11 cellular contexts compared by ENCODE assay signal in genomic region chr5:86979801-86980510, GRCh38.
A peak's percentile ranks its signal among the peaks of the same experiment; 100 is the strongest.
DNase-seq lines count a peak whose midpoint lies in the region; ATAC-seq, FAIRE-seq and TF ChIP-seq lines count a peak whose summit lies in the region.
"Had no signal": no experiment of that assay in that cellular context is flagged by ENCODE, and none has a peak within 500 bp of the region (broad histone marks: within the 10 kb centered on the region; RNA-seq: fewer than 3 reads in every experiment).

No MANE protein-coding gene starts in this region.

- no peak for FAIRE-seq in A549 (lab: Jason Lieb, UNC)

- peak; percentile 55 to 66; a peak in 5 of 6 replicates for ATAC-seq in A549
- peak; percentile 84 for ATAC-seq in left ventricle myocardium superior
- ATAC-seq in left colon, result no peak

- TF ChIP-seq POLR2A in A549 (IDR thresholded peaks at IDR 0.05; ENCODE audit: low read length), result no peak

- intact Hi-C loops in left ventricle myocardium superior (cut with micrococcal nuclease) (no loop called here), left colon (cut with DNase I, micrococcal nuclease) (no loop called here)

- no peak for TF ChIP-seq RAD21 in A549 (conservative IDR thresholded peaks at IDR 0.05 in 1 of 2, IDR thresholded peaks at IDR 0.05 in 1 of 2)

- in situ Hi-C loops in SK-MEL-5 (cut with HindIII; ENCODE audit: low pct_unique_long_range_greater_than_20kb, low sequenced_read_pairs), result no loop called here

- DNase-seq in A549 (ENCODE audit: low read depth in 1 of 2, low spot score in 1 of 2) (peak in 1 of 2 experiments; percentile 18), HFF-Myc (ENCODE audit: extremely low read depth, low read depth) (peak; percentile 74), SK-MEL-5 (ENCODE audit: low read depth, low spot score) (peak; percentile 42), left ventricle myocardium superior (no peak), left colon (no peak), Karpas-422 (no peak), activated T-cell treated with anti-CD3 and anti-CD28 coated beads for 4 hours (no peak), epidermal melanocyte (ENCODE audit: insufficient read length, low spot score) (no peak)
- DNase-seq: endodermal cell, NCI-H510A had no signal

- H3K27ac ChIP-seq in A549 (peak overlapping the region in 1 of 2 experiments; percentile 2; a peak in 1 of 6 replicates), Karpas-422 (ENCODE audit: low read length) (no peak overlapping the region)
- H3K27ac ChIP-seq: BLaER1 had no signal

- H4K20me1 ChIP-seq in Karpas-422 (ENCODE audit: insufficient read depth, low read depth, low read length), result no peaks in the 10 kb centered on the region
- H4K20me1 ChIP-seq: BLaER1 had no signal

- CTCF ChIA-PET in A549 (lab: Yijun Ruan, JAX), result no interaction called here

- no peak overlapping the region for H3K4me3 ChIP-seq in A549
- no peak overlapping the region for H3K4me3 ChIP-seq in HFF-Myc (replicated peaks; ENCODE audit: low read depth, low read length)
- H3K4me3 ChIP-seq in Karpas-422 (ENCODE audit: low read length), result no peak overlapping the region
- H3K4me3 ChIP-seq: BLaER1 had no signal

- no peak overlapping the region for H2AFZ ChIP-seq in Karpas-422 (ENCODE audit: low read length)

- no peaks in the 10 kb centered on the region for H3K27me3 ChIP-seq in Karpas-422 (ENCODE audit: low read length)
- H3K27me3 ChIP-seq: BLaER1 had no signal

- H3K4me2 ChIP-seq in A549 (peak overlapping the region; percentile 39), Karpas-422 (ENCODE audit: low read depth, low read length, poor library complexity, severe bottlenecking) (no peak overlapping the region)
- H3K4me2 ChIP-seq: BLaER1 had no signal

- WGBS in A549 (ENCODE audit: missing lambda C conversion rate), result 25% methylated on average over 9 of the region's 9 CpGs

- H3K4me1 ChIP-seq in A549, result no peaks in the 10 kb centered on the region; the same call in 2 of the 3 replicates
- no peaks in the 10 kb centered on the region for H3K4me1 ChIP-seq in Karpas-422 (ENCODE audit: low read length)
- H3K4me1 ChIP-seq: BLaER1 had no signal

- TF ChIP-seq CTCF in A549 (IDR thresholded peaks at IDR 0.05) (no peak), HFF-Myc (IDR thresholded peaks at IDR 0.05; ENCODE audit: low read depth, low read length, missing control alignments) (no peak)

- TF ChIP-seq EP300 in A549 (IDR thresholded peaks at IDR 0.05), result no peak

- H3K9ac ChIP-seq in Karpas-422 (ENCODE audit: low read length), result no peak overlapping the region
- H3K9ac ChIP-seq: BLaER1 had no signal

- no peaks in the 10 kb centered on the region for H3K36me3 ChIP-seq in Karpas-422 (ENCODE audit: insufficient read depth, low read length)
- H3K36me3 ChIP-seq: BLaER1 had no signal

- POLR2A ChIA-PET in A549 (lab: Yijun Ruan, JAX), result no interaction called here

- no peaks in the 10 kb centered on the region for H3K79me2 ChIP-seq in Karpas-422 (ENCODE audit: low read length)

- no peaks in the 10 kb centered on the region for H3K9me3 ChIP-seq in A549
- H3K9me3 ChIP-seq in Karpas-422 (ENCODE audit: low read length), result no peaks in the 10 kb centered on the region
- H3K9me3 ChIP-seq: BLaER1 had no signal

- H3K9me2 ChIP-seq in Karpas-422 (replicated peaks; ENCODE audit: insufficient read depth, low read length), result no peaks in the 10 kb centered on the region

TF ChIP-seq in A549, 52 proteins besides CTCF, POLR2A, EP300 and RAD21:
- TF ChIP-seq USF2 (IDR thresholded peaks at IDR 0.05) (no peak), KDM1A (IDR thresholded peaks at IDR 0.05; ENCODE audit: low read depth) (no peak), FOSL2 (IDR thresholded peaks at IDR 0.05) (no peak), FOSL2 (CRISPR knock-in tag; IDR thresholded peaks at IDR 0.05) (peak; percentile 40; the same call in 1 of the 2 replicates), CBX2 (IDR thresholded peaks at IDR 0.05; ENCODE audit: borderline replicate concordance, low read depth) (no peak), FOSB (CRISPR knock-in tag; IDR thresholded peaks at IDR 0.05) (no peak)

Comparison
In these comparisons a context has a peak if more than half of its experiments do, and no peak if none do; other contexts are left out.
1. DNase-seq: peak in HFF-Myc (single experiment) and SK-MEL-5 (single experiment); none in left ventricle myocardium superior (single experiment), left colon (0 of 2), Karpas-422 (single experiment), activated T-cell treated with anti-CD3 and anti-CD28 coated beads for 4 hours (single experiment) and epidermal melanocyte (single experiment).